ENCODE assay signal across 20 cellular contexts in the genomic region with DNA sequence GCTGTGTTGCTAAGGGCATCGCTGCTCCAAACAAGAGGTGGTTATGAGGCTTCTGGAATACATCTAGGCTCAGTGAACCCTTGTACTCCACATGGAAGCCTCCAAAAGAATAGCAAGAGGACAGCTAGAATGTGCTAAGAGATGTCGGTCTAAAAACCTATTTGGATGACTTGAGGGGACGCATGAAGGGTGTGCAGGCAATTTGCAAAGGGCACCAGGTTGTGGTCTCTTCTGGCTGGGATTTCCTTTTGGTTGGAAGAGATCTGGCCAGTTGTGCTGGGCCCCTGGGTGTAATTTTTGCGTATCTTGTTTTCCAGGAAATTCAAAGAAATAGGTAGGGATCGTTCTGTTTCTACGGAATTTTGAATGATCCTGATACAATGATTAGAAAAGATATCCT. TPM values are rescaled to one million over a fixed set of nuclear protein-coding genes. Genes with fewer than 3 reads are reported as not detected.
A peak's percentile ranks its signal among the peaks of the same experiment; 100 is the strongest.
DNase-seq lines count a peak whose midpoint lies in the region; ATAC-seq and TF ChIP-seq lines count a peak whose summit lies in the region.
"Had no signal": no experiment of that assay in that cellular context is flagged by ENCODE, and none has a peak within 500 bp of the region (broad histone marks: within the 10 kb centered on the region; RNA-seq: fewer than 3 reads in every experiment).

No MANE protein-coding gene starts in this region.

- no peak overlapping the region for H4K8ac ChIP-seq in H9 (replicated peaks; ENCODE audit: insufficient read length, low read depth, low read length)

- no peak overlapping the region for H3K56ac ChIP-seq in H9 (ENCODE audit: insufficient read length, low read depth, low read length)

- no peak overlapping the region for H3K27ac ChIP-seq in CD8-positive, alpha-beta memory T cell (ENCODE audit: low read depth, low read length)
- H3K27ac ChIP-seq in H9 (ENCODE audit: insufficient read length, low read depth, low read length) (peak overlapping the region; percentile 92), iPS-20b (ENCODE audit: low read length) (peak overlapping the region; percentile 35)
- H3K27ac ChIP-seq: thyroid gland had no signal

- CTCF ChIA-PET in CD8-positive, alpha-beta memory T cell (lab: Charles Lee): interaction anchor here (1.0 to 2.6 kb wide), 4 partner anchors 8 to 69 kb away, joined by 3 to 7 read pairs (median 4); no protein-coding TSS in a partner anchor

- H3K9me3 ChIP-seq in CD8-positive, alpha-beta memory T cell (ENCODE audit: low read length): no peaks in the 10 kb centered on the region
- no peaks in the 10 kb centered on the region for H3K9me3 ChIP-seq in H9 (ENCODE audit: control insufficient read depth, low read depth, low read length)
- H3K9me3 ChIP-seq in iPS-20b (ENCODE audit: insufficient read depth, low read depth, low read length): no peaks in the 10 kb centered on the region
- H3K9me3 ChIP-seq: MG63, thyroid gland had no signal

- H3K18ac ChIP-seq in H9 (ENCODE audit: insufficient read length, low read depth, low read length): no peak overlapping the region

- no peak overlapping the region for H2BK5ac ChIP-seq in H9 (ENCODE audit: insufficient read length, low read length)

- no peak overlapping the region for H2BK15ac ChIP-seq in H9 (ENCODE audit: low read depth, low read length)

- H3K23ac ChIP-seq in H9 (ENCODE audit: insufficient read length, low read depth, low read length): no peak overlapping the region

- H2BK20ac ChIP-seq in H9 (ENCODE audit: low read depth, low read length, poor library complexity, severe bottlenecking): no peak overlapping the region

- no peak overlapping the region for H3K14ac ChIP-seq in H9 (ENCODE audit: insufficient read depth, low read length)

- H3K36me3 ChIP-seq in CD8-positive, alpha-beta memory T cell (ENCODE audit: insufficient read depth, low read length): no peaks in the 10 kb centered on the region
- peaks cover 13% of the 10 kb centered on the region; the same call in 1 of the 2 replicates for H3K36me3 ChIP-seq in iPS-20b (ENCODE audit: insufficient read depth, low read depth, low read length)
- H3K36me3 ChIP-seq: MG63, thyroid gland had no signal

- no peaks in the 10 kb centered on the region for H3K9me3 Mint-ChIP-seq in CD8-positive, alpha-beta memory T cell
- no peaks in the 10 kb centered on the region for H3K9me3 Mint-ChIP-seq in H9
- H3K9me3 Mint-ChIP-seq in activated naive CD8-positive, alpha-beta T cell treated with anti-CD3 and anti-CD28 coated beads for 36 hours: no peaks in the 10 kb centered on the region
- H3K9me3 Mint-ChIP-seq: nephron progenitor cell had no signal

- peak overlapping the region in 6 of 7 donors; percentile 58 to 96 (median 78) for H3K4me3 Mint-ChIP-seq in CD8-positive, alpha-beta memory T cell
- peak overlapping the region in 1 of 2 experiments; percentile 49; a peak in 2 of 5 replicates for H3K4me3 Mint-ChIP-seq in H9
- H3K4me3 Mint-ChIP-seq in activated naive CD8-positive, alpha-beta T cell treated with anti-CD3 and anti-CD28 coated beads for 36 hours: no peak overlapping the region
- H3K4me3 Mint-ChIP-seq: nephron progenitor cell had no signal

- H3K27ac Mint-ChIP-seq in CD8-positive, alpha-beta memory T cell: peak overlapping the region in 7 of 8 donors; percentile 78 to 96 (median 89)
- peak overlapping the region; percentile 92 to 94 (median 93) for H3K27ac Mint-ChIP-seq in H9
- peak overlapping the region; percentile 65 for H3K27ac Mint-ChIP-seq in activated naive CD8-positive, alpha-beta T cell treated with anti-CD3 and anti-CD28 coated beads for 36 hours
- H3K27ac Mint-ChIP-seq: nephron progenitor cell had no signal

- POLR2A ChIA-PET in CD8-positive, alpha-beta memory T cell (lab: Charles Lee): no interaction called here

- H3K27me3 ChIP-seq in CD8-positive, alpha-beta memory T cell (ENCODE audit: insufficient read depth, low read length, poor library complexity, severe bottlenecking): no peaks in the 10 kb centered on the region
- H3K27me3 ChIP-seq in H9 (ENCODE audit: insufficient read depth, low read length) (no peaks in the 10 kb centered on the region), iPS-20b (ENCODE audit: insufficient read depth, low read length) (0 out of 2 replicates have a peak, but pooled peaks cover 2% of the 10 kb centered on the region)
- H3K27me3 ChIP-seq: thyroid gland had no signal

- no peak overlapping the region for H3T11ph ChIP-seq in H9 (ENCODE audit: low read length)

- H3K9ac ChIP-seq in H9 (ENCODE audit: extremely low read depth, insufficient read length, low read length): no peak overlapping the region
- H3K9ac ChIP-seq in iPS-20b (ENCODE audit: low read depth, low read length): peak overlapping the region; percentile 12; the same call in 1 of the 2 replicates

- peak overlapping the region; percentile 25 for H3K4me2 ChIP-seq in H9 (ENCODE audit: insufficient read depth, insufficient read length, low read length)

- no peak overlapping the region for H2AK5ac ChIP-seq in H9 (ENCODE audit: insufficient read length, low read length)

- H3K27me3 Mint-ChIP-seq in CD8-positive, alpha-beta memory T cell: peaks cover 0 to 3% of the 10 kb centered on the region in 2 donors
- no peaks in the 10 kb centered on the region for H3K27me3 Mint-ChIP-seq in H9 (ENCODE audit: low read depth)
- no peaks in the 10 kb centered on the region for H3K27me3 Mint-ChIP-seq in activated naive CD8-positive, alpha-beta T cell treated with anti-CD3 and anti-CD28 coated beads for 36 hours

- no peak overlapping the region for H4K91ac ChIP-seq in H9 (ENCODE audit: insufficient read length, low read depth, low read length)

- no peak for TF ChIP-seq CTCF in H9 (conservative IDR thresholded peaks at IDR 0.05)

- H3K4me1 ChIP-seq in CD8-positive, alpha-beta memory T cell (ENCODE audit: insufficient read depth, low read length): peaks cover 51% of the 10 kb centered on the region
- H3K4me1 ChIP-seq in H9 (ENCODE audit: insufficient read depth, low read length) (peaks cover 26% of the 10 kb centered on the region), iPS-20b (ENCODE audit: insufficient read depth, low read length) (peaks cover 48% of the 10 kb centered on the region)

- H3K4me1 Mint-ChIP-seq in CD8-positive, alpha-beta memory T cell: peaks cover 72 to 81% (median 80%) of the 10 kb centered on the region in 3 donors
- peaks cover 49 to 59% of the 10 kb centered on the region in 2 experiments for H3K4me1 Mint-ChIP-seq in H9
- H3K4me1 Mint-ChIP-seq in activated naive CD8-positive, alpha-beta T cell treated with anti-CD3 and anti-CD28 coated beads for 36 hours: peaks cover 58% of the 10 kb centered on the region

- ATAC-seq in HG03442 (IDR thresholded peaks at IDR 0.05; ENCODE audit: unreplicated experiment): no peak
- ATAC-seq: SK-N-SH treated with all-trans-retinoic acid at 6 μM for 48 hours had no signal

- in situ Hi-C loops in ACHN (cut with HindIII; ENCODE audit: low pct_ligation_motif_present, low pct_unique_long_range_greater_than_20kb, low sequenced_read_pairs): no loop called here

- DNase-seq in CD8-positive, alpha-beta memory T cell: no peak
- DNase-seq in H9 (no peak), DMS53 treated with DMSO at 0.1 percent for 48 hours (lab: John Stamatoyannopoulos, UW; ENCODE audit: unreplicated experiment) (no peak), ACHN (no peak)
- no peak for DNase-seq in activated naive CD8-positive, alpha-beta T cell treated with anti-CD3 and anti-CD28 coated beads for 36 hours
- DNase-seq in stimulated activated CD4-positive, alpha-beta T cell treated with anti-CD3 and anti-CD28 coated beads, Interleukin-12 subunit alpha, Interleukin-12 subunit beta, amount 100 ng/mL, for 4 hours: no peak
- DNase-seq: activated CD4-positive, alpha-beta T cell treated with anti-CD3 and anti-CD28 coated beads, Interleukin-2, amount 50 U/mL, for 4 hours; aorta; hippocampal formation; IMR-90; kidney glomerular epithelial cell; MG63; NCI-H1694; NCI-H446; nephron progenitor cell; thyroid gland had no signal

- H2BK12ac ChIP-seq in H9 (ENCODE audit: insufficient read length, low read depth, low read length): no peak overlapping the region

- no peak overlapping the region for H3K4ac ChIP-seq in H9 (ENCODE audit: low read depth, low read length)

- H3K23me2 ChIP-seq in H9 (ENCODE audit: insufficient read length, low read depth, low read length, poor library complexity, severe bottlenecking): peaks cover 17% of the 10 kb centered on the region

- no peak overlapping the region for H4K5ac ChIP-seq in H9 (ENCODE audit: insufficient read length, low read depth, low read length)

- peak overlapping the region; percentile 8 for H3K4me3 ChIP-seq in CD8-positive, alpha-beta memory T cell (ENCODE audit: low read length)
- peak overlapping the region; percentile 23; the same call in 1 of the 2 replicates for H3K4me3 ChIP-seq in iPS-20b (ENCODE audit: low read length)
- H3K4me3 ChIP-seq: MG63, thyroid gland had no signal

- no peak overlapping the region for H2AFZ ChIP-seq in H9 (ENCODE audit: low read length)

- H3K36me3 Mint-ChIP-seq in CD8-positive, alpha-beta memory T cell: peaks cover 0 to 32% (median 0%) of the 10 kb centered on the region in 3 donors
- H3K36me3 Mint-ChIP-seq in H9 (ENCODE audit: insufficient read depth in 1 of 3, low read depth in 3 of 3): peaks cover 9 to 19% (median 14%) of the 10 kb centered on the region in 3 experiments
- peaks cover 15% of the 10 kb centered on the region for H3K36me3 Mint-ChIP-seq in activated naive CD8-positive, alpha-beta T cell treated with anti-CD3 and anti-CD28 coated beads for 36 hours

- peaks cover 57% of the 10 kb centered on the region; the same call in 1 of the 2 replicates for H3K79me2 ChIP-seq in H9 (ENCODE audit: insufficient read depth, low read length)

- no CpG with 5 or more reads among the region's 6 CpGs for WGBS in H9 (ENCODE audit: extremely low coverage, insufficient read length, low lambda C conversion rate)

- no peak overlapping the region for H2BK120ac ChIP-seq in H9 (ENCODE audit: low read depth, low read length, poor library complexity, severe bottlenecking)

- H4K20me1 ChIP-seq in H9 (ENCODE audit: control insufficient read depth, insufficient read depth, insufficient read length): no peaks in the 10 kb centered on the region

- peaks cover 4% of the 10 kb centered on the region for H3K79me1 ChIP-seq in H9 (ENCODE audit: insufficient read depth, low read depth, low read length, poor library complexity, severe bottlenecking)

RNA-seq across cellular contexts. Expression of gene TTC9, which starts 4.2 kb away (rescaled TPM):
- total RNA-seq in CD8-positive, alpha-beta memory T cell: 1 to 10 TPM; 5.8 to 6.5 TPM
- 12.5 TPM for polyA plus RNA-seq in CD8-positive, alpha-beta memory T cell
- total RNA-seq in H9 (2021): 17.4 and 17.7 TPM in 2 replicates
- 1 to 10 TPM; 4.9 to 5.4 TPM for total RNA-seq in activated naive CD8-positive, alpha-beta T cell treated with anti-CD3 and anti-CD28 coated beads for 36 hours
- total RNA-seq: IMR-90, RPMI7951 had no signal

RNA-seq across cellular contexts. Expression of gene MED6, which starts 45.4 kb away (rescaled TPM):
- total RNA-seq in CD8-positive, alpha-beta memory T cell: 10 to 100 TPM; 62.3 to 63.9 TPM
- polyA plus RNA-seq in CD8-positive, alpha-beta memory T cell: 41.1 TPM
- total RNA-seq in H9 (2021): 53.5 and 55.3 TPM in 2 replicates
- total RNA-seq in activated naive CD8-positive, alpha-beta T cell treated with anti-CD3 and anti-CD28 coated beads for 36 hours: 10 to 100 TPM; 62.3 to 66.6 TPM
